Comparison of ENCODE assay signal across 8 cellular contexts in genomic region chr9:128902351-128903078, GRCh38. TPM values are rescaled to one million over a fixed set of nuclear protein-coding genes. Genes with fewer than 3 reads are reported as not detected.
DNase-seq lines count a peak whose midpoint lies in the region; ATAC-seq and TF ChIP-seq lines count a peak whose summit lies in the region.

No MANE protein-coding gene starts in this region.

- ATAC-seq in HG02642 (IDR thresholded peaks at IDR 0.05; ENCODE audit: poor library complexity, unreplicated experiment) (peak; percentile 78), right lobe of liver (peak; percentile 28 to 34 (median 32))
- peak; percentile 95 to 97 for ATAC-seq in stimulated activated naive B cell treated with anti-CD40 and anti-IgM and Interleukin-4, amounts not matched to agents 10 μg/mL and 1 μg/mL and 100 μg/mL, for 72 hours (replicated peaks)

- H3K79me2 ChIP-seq in Karpas-422 (ENCODE audit: low read length), result peaks cover 3% of the 10 kb centered on the region; the same call in 1 of the 2 replicates

- peak overlapping the region; percentile 94 for H3K27ac Mint-ChIP-seq in stimulated activated naive B cell treated with anti-CD40 and anti-IgM and Interleukin-4, amounts not matched to agents 10 μg/mL and 1 μg/mL and 100 μg/mL, for 72 hours

- no peaks in the 10 kb centered on the region for H3K27me3 Mint-ChIP-seq in stimulated activated naive B cell treated with anti-CD40 and anti-IgM and Interleukin-4, amounts not matched to agents 10 μg/mL and 1 μg/mL and 100 μg/mL, for 72 hours

- DNase-seq in NCI-H510A treated with DMSO at 0.1 percent for 48 hours (lab: John Stamatoyannopoulos, UW) (peak; percentile 6), right lobe of liver (no peak), Karpas-422 (no peak), posterior vena cava (ENCODE audit: low spot score) (no peak)
- peak; percentile 71 for DNase-seq in activated T-helper 9 cell treated with anti-CD3 and anti-CD28 coated beads, Interleukin-2, amount 50 U/mL, for 16 hours (ENCODE audit: low read depth)
- peak; percentile 53 for DNase-seq in stimulated activated naive B cell treated with anti-CD40 and anti-IgM and Interleukin-4, amounts not matched to agents 10 μg/mL and 1 μg/mL and 100 μg/mL, for 72 hours

- H3K4me1 ChIP-seq in right lobe of liver (no peaks in the 10 kb centered on the region), Karpas-422 (ENCODE audit: low read length) (no peaks in the 10 kb centered on the region)

- no CpG with 5 or more reads among the region's 23 CpGs for WGBS in right lobe of liver (ENCODE audit: insufficient coverage, low coverage, low lambda C conversion rate, missing lambda C conversion rate)

- no peak overlapping the region for H2AFZ ChIP-seq in Karpas-422 (ENCODE audit: low read length)

- H3K36me3 ChIP-seq in right lobe of liver (peaks cover 0 to 20% (median 2%) of the 10 kb centered on the region in 4 donors), Karpas-422 (ENCODE audit: insufficient read depth, low read length) (no peaks in the 10 kb centered on the region)

- H3K4me2 ChIP-seq in Karpas-422 (ENCODE audit: low read depth, low read length, poor library complexity, severe bottlenecking), result no peak overlapping the region

- no peak for TF ChIP-seq CTCF in right lobe of liver (IDR thresholded peaks at IDR 0.05)

- no peaks in the 10 kb centered on the region for H4K20me1 ChIP-seq in Karpas-422 (ENCODE audit: insufficient read depth, low read depth, low read length)

- TF ChIP-seq POLR2A in GM15510 (IDR thresholded peaks at IDR 0.05; ENCODE audit: borderline replicate concordance, extremely low read depth, insufficient read length), result peak; percentile 36
- no peak for TF ChIP-seq POLR2A in right lobe of liver (IDR thresholded peaks at IDR 0.05)

- H3K9me3 Mint-ChIP-seq in stimulated activated naive B cell treated with anti-CD40 and anti-IgM and Interleukin-4, amounts not matched to agents 10 μg/mL and 1 μg/mL and 100 μg/mL, for 72 hours, result no peaks in the 10 kb centered on the region

- no peaks in the 10 kb centered on the region for H3K9me2 ChIP-seq in Karpas-422 (replicated peaks; ENCODE audit: insufficient read depth, low read length)

- peaks cover 34 to 45% of the 10 kb centered on the region in 2 donors for H3K4me1 Mint-ChIP-seq in stimulated activated naive B cell treated with anti-CD40 and anti-IgM and Interleukin-4, amounts not matched to agents 10 μg/mL and 1 μg/mL and 100 μg/mL, for 72 hours

- H3K9me3 ChIP-seq in right lobe of liver, result no peaks in the 10 kb centered on the region
- H3K9me3 ChIP-seq in Karpas-422 (ENCODE audit: low read length), result no peaks in the 10 kb centered on the region

- intact Hi-C loops in right lobe of liver (cut with DNase I) (no loop called here), posterior vena cava (cut with DNase I) (no loop called here)

- peak overlapping the region in 1 of 3 donors; percentile 24 for H3K27ac ChIP-seq in right lobe of liver
- no peak overlapping the region for H3K27ac ChIP-seq in Karpas-422 (ENCODE audit: low read length)

- no peak overlapping the region for H3K4me3 ChIP-seq in right lobe of liver
- H3K4me3 ChIP-seq in Karpas-422 (ENCODE audit: low read length), result no peak overlapping the region

- H3K9ac ChIP-seq in Karpas-422 (ENCODE audit: low read length), result no peak overlapping the region

- peak overlapping the region; percentile 52 to 64 for H3K4me3 Mint-ChIP-seq in stimulated activated naive B cell treated with anti-CD40 and anti-IgM and Interleukin-4, amounts not matched to agents 10 μg/mL and 1 μg/mL and 100 μg/mL, for 72 hours

- H3K27me3 ChIP-seq in right lobe of liver (no peaks in the 10 kb centered on the region), Karpas-422 (ENCODE audit: low read length) (no peaks in the 10 kb centered on the region)

- H3K36me3 Mint-ChIP-seq in stimulated activated naive B cell treated with anti-CD40 and anti-IgM and Interleukin-4, amounts not matched to agents 10 μg/mL and 1 μg/mL and 100 μg/mL, for 72 hours, result peaks cover 8 to 9% of the 10 kb centered on the region in 2 donors

RNA-seq across cellular contexts. Expression of gene PHYHD1, which starts 18.3 kb away (rescaled TPM):
- total RNA-seq in right lobe of liver, result 10 to 100 TPM; 14.0 to 69.7 (median 38.2) TPM
- total RNA-seq in Karpas-422 (2014; rRNA removed; shearing (Covaris generic); ENCODE audit: low replicate concordance), result not detected in 2 replicates
- total RNA-seq in posterior vena cava, result 10 to 100 TPM; 11.4 to 24.8 TPM

RNA-seq across cellular contexts. Expression of gene LRRC8A, which starts 20.6 kb away (rescaled TPM):
- total RNA-seq in right lobe of liver, result 10 to 100 TPM in 5 of 6 experiments, 1 to 10 TPM in 1; 8.6 to 46.1 (median 22.1) TPM
- total RNA-seq in Karpas-422 (2014; rRNA removed; shearing (Covaris generic); ENCODE audit: low replicate concordance), result 6.3 and 7.8 TPM in 2 replicates
- total RNA-seq in posterior vena cava, result 10 to 100 TPM; 49.1 to 58.3 TPM

RNA-seq across cellular contexts. Expression of gene KYAT1, which starts 20.8 kb away (rescaled TPM):
- total RNA-seq in right lobe of liver (10 to 100 TPM in 4 of 6 experiments, 1 to 10 TPM in 2; 7.2 to 12.7 (median 10.4) TPM), posterior vena cava (1 to 10 TPM; 5.1 to 5.5 TPM)
- total RNA-seq in Karpas-422 (2014; rRNA removed; shearing (Covaris generic); ENCODE audit: low replicate concordance), result 26.8 and 31.3 TPM in 2 replicates

RNA-seq across cellular contexts. Expression of gene DOLK, which starts 44.9 kb away (rescaled TPM):
- total RNA-seq in right lobe of liver (10 to 100 TPM in 2 of 6 experiments, 1 to 10 TPM in 4; 6.6 to 17.3 (median 8.4) TPM), posterior vena cava (1 to 10 TPM; 9.0 to 10.0 TPM)
- 6.1 and 10.7 TPM in 2 replicates for total RNA-seq in Karpas-422 (2014; rRNA removed; shearing (Covaris generic); ENCODE audit: low replicate concordance)

RNA-seq across cellular contexts. Expression of gene NUP188, which starts 45.0 kb away (rescaled TPM):
- total RNA-seq in right lobe of liver, result 10 to 100 TPM; 10.5 to 18.7 (median 15.6) TPM
- 32.1 and 49.0 TPM in 2 replicates for total RNA-seq in Karpas-422 (2014; rRNA removed; shearing (Covaris generic); ENCODE audit: low replicate concordance)
- total RNA-seq in posterior vena cava, result 10 to 100 TPM; 33.2 to 34.1 TPM

Comparison
In these comparisons a context has a peak if more than half of its experiments do, and no peak if none do; other contexts are left out.
1. ATAC-seq: peak in every context shown above with its lines; median percentile 96 in stimulated activated naive B cell treated with anti-CD40 and anti-IgM and Interleukin-4, amounts not matched to agents 10 μg/mL and 1 μg/mL and 100 μg/mL, for 72 hours; 78 in HG02642; 32 in right lobe of liver.
2. DNase-seq: peak in NCI-H510A treated with DMSO at 0.1 percent for 48 hours (single experiment), activated T-helper 9 cell treated with anti-CD3 and anti-CD28 coated beads, Interleukin-2, amount 50 U/mL, for 16 hours (single experiment) and stimulated activated naive B cell treated with anti-CD40 and anti-IgM and Interleukin-4, amounts not matched to agents 10 μg/mL and 1 μg/mL and 100 μg/mL, for 72 hours (single experiment); none in right lobe of liver (0 of 3), Karpas-422 (single experiment) and posterior vena cava (single experiment).
3. RNA of gene PHYHD1, which starts 18.3 kb away (total RNA-seq): 14.0 to 69.7 TPM in right lobe of liver and 11.4 to 24.8 TPM in posterior vena cava; not detected in Karpas-422; every median in the first group is over 10 times any median in the second.